In the genomic region with DNA sequence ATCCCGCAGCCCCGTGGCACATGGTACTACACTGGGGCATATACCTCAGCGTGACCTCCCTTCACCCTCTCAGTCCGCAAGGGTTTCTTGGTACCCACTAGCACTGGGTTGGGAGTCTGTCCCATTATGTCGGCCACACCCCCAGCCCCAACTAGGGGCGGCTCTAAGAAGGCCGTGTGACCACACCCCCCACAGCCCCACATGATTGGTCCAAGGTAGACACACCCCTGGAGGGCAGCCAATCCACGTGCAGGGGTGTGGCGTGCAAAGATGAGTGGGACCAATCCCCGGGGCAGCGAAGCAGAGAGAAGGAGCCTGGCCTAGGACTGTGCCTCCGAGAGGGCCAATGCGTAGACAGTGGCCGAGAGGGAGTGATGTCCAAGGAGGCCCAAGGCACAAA, we compare ENCODE assay signal across 1 cellular context.
TF ChIP-seq lines count a peak whose summit lies in the region.

No MANE protein-coding gene starts in this region.

TF ChIP-seq in IMR-90, 13 proteins besides CTCF, POLR2A, EP300 and RAD21 (continued from another document):
- TF ChIP-seq, protein P1, sequence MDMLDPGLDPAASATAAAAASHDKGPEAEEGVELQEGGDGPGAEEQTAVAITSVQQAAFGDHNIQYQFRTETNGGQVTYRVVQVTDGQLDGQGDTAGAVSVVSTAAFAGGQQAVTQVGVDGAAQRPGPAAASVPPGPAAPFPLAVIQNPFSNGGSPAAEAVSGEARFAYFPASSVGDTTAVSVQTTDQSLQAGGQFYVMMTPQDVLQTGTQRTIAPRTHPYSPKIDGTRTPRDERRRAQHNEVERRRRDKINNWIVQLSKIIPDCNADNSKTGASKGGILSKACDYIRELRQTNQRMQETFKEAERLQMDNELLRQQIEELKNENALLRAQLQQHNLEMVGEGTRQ (IDR thresholded peaks at IDR 0.05; ENCODE audit: low read depth, low read length): no peak
- TF ChIP-seq MAZ (IDR thresholded peaks at IDR 0.05; ENCODE audit: borderline replicate concordance, low read depth, low read length) (no peak), FOS (IDR thresholded peaks at IDR 0.05; ENCODE audit: low read depth, low read length) (no peak), CEBPB (IDR thresholded peaks at IDR 0.05; ENCODE audit: low read depth, low read length) (no peak), RCOR1 (IDR thresholded peaks at IDR 0.05; ENCODE audit: insufficient replicate concordance, low read length) (no peak)
